9 cellular contexts compared by ENCODE assay signal in the genomic region with DNA sequence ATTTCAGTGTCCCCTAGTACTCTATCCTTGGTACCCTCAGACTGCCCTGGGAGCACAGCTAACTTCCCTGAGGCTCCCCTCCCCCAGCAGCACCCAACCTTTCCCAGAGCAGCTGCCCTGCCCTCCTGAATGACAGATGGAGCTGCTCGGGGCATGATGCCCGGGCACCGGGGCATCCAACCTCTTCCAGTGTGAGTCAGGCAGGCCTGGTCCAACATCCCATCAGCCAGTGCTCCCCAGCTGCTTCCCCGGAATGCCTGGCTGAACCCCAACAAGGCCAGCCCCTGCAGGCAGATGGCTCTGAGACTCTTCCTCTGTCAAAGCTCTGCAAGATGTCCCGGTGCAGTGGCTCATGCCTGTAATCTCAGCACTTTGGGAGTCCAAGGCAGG. TPM values are rescaled to one million over a fixed set of nuclear protein-coding genes. Genes with fewer than 3 reads are reported as not detected.
DNase-seq lines count a peak whose midpoint lies in the region; ATAC-seq and TF ChIP-seq lines count a peak whose summit lies in the region.
"Had no signal": no experiment of that assay in that cellular context is flagged by ENCODE, and none has a peak within 500 bp of the region (broad histone marks: within the 10 kb centered on the region; RNA-seq: fewer than 3 reads in every experiment).

No MANE protein-coding gene starts in this region.

- no peak for TF ChIP-seq CTCF in Caco-2 (IDR thresholded peaks at IDR 0.05; ENCODE audit: insufficient read depth in 1 of 2, low read depth in 1 of 2, low read length in 1 of 2, severe bottlenecking in 1 of 2, unreplicated experiment in 1 of 2)
- no peak for TF ChIP-seq CTCF in endothelial cell (IDR thresholded peaks at IDR 0.05; ENCODE audit: unreplicated experiment)
- TF ChIP-seq CTCF in nephron progenitor cell (IDR thresholded peaks at IDR 0.05): no peak

- H3K9me3 Mint-ChIP-seq in Caco-2 (ENCODE audit: unreplicated experiment): peaks cover 7% of the 10 kb centered on the region
- no peaks in the 10 kb centered on the region for H3K9me3 Mint-ChIP-seq in endothelial cell (ENCODE audit: unreplicated experiment)
- peaks cover 5% of the 10 kb centered on the region for H3K9me3 Mint-ChIP-seq in nephron progenitor cell
- no peaks in the 10 kb centered on the region for H3K9me3 Mint-ChIP-seq in activated T-helper 2 cell treated with anti-CD3 and anti-CD28 coated beads, Interferon-gamma antibody, Interleukin-2, Interleukin-4, amounts not matched to agents 10 μg/mL and 5 μg/mL and 100 μg/mL, durations not matched to agents 14 hours and 24 hours and 36 hours

- no TSS peak for BruUV-seq in Caco-2 (replicated peaks; lab: Mats Ljungman, UMichigan)

- no peak overlapping the region for H3K4me3 ChIP-seq in Caco-2 (ENCODE audit: low read depth, low read length)

- peaks cover 35% of the 10 kb centered on the region for H3K4me1 ChIP-seq in Caco-2

- intact Hi-C loops in Caco-2 (cut with micrococcal nuclease; ENCODE audit: unreplicated experiment): no loop called here
- intact Hi-C loops in activated T-helper 2 cell treated with anti-CD3 and anti-CD28 coated beads, Interferon-gamma antibody, Interleukin-2, Interleukin-4, amounts not matched to agents 10 μg/mL and 5 μg/mL and 100 μg/mL, durations not matched to agents 14 hours and 24 hours and 36 hours (cut with micrococcal nuclease): no loop called here

- H3K36me3 ChIP-seq in Caco-2 (ENCODE audit: control insufficient read depth, insufficient read depth, low read length): no peaks in the 10 kb centered on the region

- CTCF ChIA-PET in Caco-2 (lab: Charles Lee): interaction anchor here (0.7 to 3.2 kb wide), 7 partner anchors 10 to 476 kb away, joined by 3 to 21 read pairs (median 7); a partner anchor contains a TSS

- peak overlapping the region; percentile 86 for H3K27ac Mint-ChIP-seq in Caco-2 (ENCODE audit: unreplicated experiment)
- H3K27ac Mint-ChIP-seq in endothelial cell (ENCODE audit: unreplicated experiment): peak overlapping the region; percentile 86
- peak overlapping the region; percentile 29 for H3K27ac Mint-ChIP-seq in nephron progenitor cell
- H3K27ac Mint-ChIP-seq in activated T-helper 2 cell treated with anti-CD3 and anti-CD28 coated beads, Interferon-gamma antibody, Interleukin-2, Interleukin-4, amounts not matched to agents 10 μg/mL and 5 μg/mL and 100 μg/mL, durations not matched to agents 14 hours and 24 hours and 36 hours: no peak overlapping the region

- H3K27me3 Mint-ChIP-seq in Caco-2 (ENCODE audit: insufficient read depth, unreplicated experiment): no peaks in the 10 kb centered on the region
- H3K27me3 Mint-ChIP-seq in endothelial cell (ENCODE audit: unreplicated experiment): peaks cover 13% of the 10 kb centered on the region
- H3K27me3 Mint-ChIP-seq in nephron progenitor cell (ENCODE audit: low read depth, poor library complexity): peaks cover 17% of the 10 kb centered on the region
- peaks cover 14% of the 10 kb centered on the region for H3K27me3 Mint-ChIP-seq in activated T-helper 2 cell treated with anti-CD3 and anti-CD28 coated beads, Interferon-gamma antibody, Interleukin-2, Interleukin-4, amounts not matched to agents 10 μg/mL and 5 μg/mL and 100 μg/mL, durations not matched to agents 14 hours and 24 hours and 36 hours (ENCODE audit: low read depth)

- POLR2A ChIA-PET in Caco-2 (lab: Charles Lee): interaction anchor here (0.6 to 1.6 kb wide), 3 partner anchors 10 to 31 kb away, joined by 3 to 7 read pairs (median 4); a partner anchor contains a TSS

- DNase-seq in Caco-2 (no peak), NCI-H1694 treated with DMSO at 0.1 percent for 48 hours (lab: John Stamatoyannopoulos, UW) (peak; percentile 85), endothelial cell (ENCODE audit: low spot score) (no peak), nephron progenitor cell (no peak), KBM-7 (no peak), NK-92 (lab: John Stamatoyannopoulos, UW; ENCODE audit: unreplicated experiment) (no peak)
- no peak for DNase-seq in activated T-helper 2 cell treated with anti-CD3 and anti-CD28 coated beads, Interferon-gamma antibody, Interleukin-2, Interleukin-4, amounts not matched to agents 10 μg/mL and 5 μg/mL and 100 μg/mL, durations not matched to agents 14 hours and 24 hours and 36 hours (ENCODE audit: low spot score)
- DNase-seq: activated CD8-positive, alpha-beta memory T cell treated with anti-CD3 and anti-CD28 coated beads, Interleukin-2, amount 50 U/mL, for 4 hours had no signal

- no peak for ATAC-seq in HG03571 (IDR thresholded peaks at IDR 0.05; ENCODE audit: unreplicated experiment)

- H3K36me3 Mint-ChIP-seq in Caco-2 (ENCODE audit: insufficient read depth, unreplicated experiment): peaks cover 18% of the 10 kb centered on the region
- peaks cover 8% of the 10 kb centered on the region for H3K36me3 Mint-ChIP-seq in endothelial cell (ENCODE audit: low read depth, unreplicated experiment)
- H3K36me3 Mint-ChIP-seq in nephron progenitor cell (ENCODE audit: low read depth): no peaks in the 10 kb centered on the region
- no peaks in the 10 kb centered on the region for H3K36me3 Mint-ChIP-seq in activated T-helper 2 cell treated with anti-CD3 and anti-CD28 coated beads, Interferon-gamma antibody, Interleukin-2, Interleukin-4, amounts not matched to agents 10 μg/mL and 5 μg/mL and 100 μg/mL, durations not matched to agents 14 hours and 24 hours and 36 hours (ENCODE audit: low read depth)

- H3K4me1 Mint-ChIP-seq in Caco-2 (ENCODE audit: low read depth, unreplicated experiment) (peaks cover 42% of the 10 kb centered on the region), endothelial cell (ENCODE audit: unreplicated experiment) (peaks cover 49% of the 10 kb centered on the region), nephron progenitor cell (peaks cover 39% of the 10 kb centered on the region)
- H3K4me1 Mint-ChIP-seq in activated T-helper 2 cell treated with anti-CD3 and anti-CD28 coated beads, Interferon-gamma antibody, Interleukin-2, Interleukin-4, amounts not matched to agents 10 μg/mL and 5 μg/mL and 100 μg/mL, durations not matched to agents 14 hours and 24 hours and 36 hours (ENCODE audit: low read depth): no peaks in the 10 kb centered on the region

- in situ Hi-C loops in KBM-7 (cut with MboI; ENCODE audit: low pct_unique_long_range_greater_than_20kb, low sequenced_read_pairs): loop anchor here (10.0 kb wide), 1 partner anchor 65 kb away; no protein-coding TSS in a partner anchor

- H3K9me3 ChIP-seq in Caco-2: peaks cover 7% of the 10 kb centered on the region

- H3K4me3 Mint-ChIP-seq in Caco-2 (ENCODE audit: unreplicated experiment): peak overlapping the region; percentile 56
- H3K4me3 Mint-ChIP-seq in endothelial cell (ENCODE audit: unreplicated experiment): no peak overlapping the region
- no peak overlapping the region for H3K4me3 Mint-ChIP-seq in nephron progenitor cell
- no peak overlapping the region for H3K4me3 Mint-ChIP-seq in activated T-helper 2 cell treated with anti-CD3 and anti-CD28 coated beads, Interferon-gamma antibody, Interleukin-2, Interleukin-4, amounts not matched to agents 10 μg/mL and 5 μg/mL and 100 μg/mL, durations not matched to agents 14 hours and 24 hours and 36 hours (ENCODE audit: low read depth)

- no peaks in the 10 kb centered on the region for H3K27me3 ChIP-seq in Caco-2 (replicated peaks; ENCODE audit: control insufficient read depth, insufficient read depth, low read length)

RNA-seq across cellular contexts. Expression of a gene that starts 11.9 kb away (rescaled TPM):
- total RNA-seq in Caco-2 (2022) (86.5 and 89.0 TPM in 2 replicates), endothelial cell (ENCODE audit: unreplicated experiment) (195 TPM)
- total RNA-seq in activated T-helper 2 cell treated with anti-CD3 and anti-CD28 coated beads, Interferon-gamma antibody, Interleukin-2, Interleukin-4, amounts not matched to agents 10 μg/mL and 5 μg/mL and 100 μg/mL, durations not matched to agents 14 hours and 24 hours and 36 hours: 0.55 and 0.85 TPM in 2 replicates

RNA-seq across cellular contexts. Expression of a gene that starts 22.6 kb away (rescaled TPM):
- total RNA-seq in Caco-2 (2022) (0.57 and 0.60 TPM in 2 replicates), endothelial cell (ENCODE audit: unreplicated experiment) (not detected)
- total RNA-seq in activated T-helper 2 cell treated with anti-CD3 and anti-CD28 coated beads, Interferon-gamma antibody, Interleukin-2, Interleukin-4, amounts not matched to agents 10 μg/mL and 5 μg/mL and 100 μg/mL, durations not matched to agents 14 hours and 24 hours and 36 hours: not detected in 2 replicates

Comparison
In these comparisons a context has a peak if more than half of its experiments do, and no peak if none do; other contexts are left out.
1. RNA of a gene that starts 11.9 kb away (total RNA-seq): 195 TPM in endothelial cell (single experiment) and 86.5 to 89.0 TPM in Caco-2; 0.55 to 0.85 TPM in activated T-helper 2 cell treated with anti-CD3 and anti-CD28 coated beads, Interferon-gamma antibody, Interleukin-2, Interleukin-4, amounts not matched to agents 10 μg/mL and 5 μg/mL and 100 μg/mL, durations not matched to agents 14 hours and 24 hours and 36 hours; every median in the first group is over 10 times any median in the second.